In the genomic region with DNA sequence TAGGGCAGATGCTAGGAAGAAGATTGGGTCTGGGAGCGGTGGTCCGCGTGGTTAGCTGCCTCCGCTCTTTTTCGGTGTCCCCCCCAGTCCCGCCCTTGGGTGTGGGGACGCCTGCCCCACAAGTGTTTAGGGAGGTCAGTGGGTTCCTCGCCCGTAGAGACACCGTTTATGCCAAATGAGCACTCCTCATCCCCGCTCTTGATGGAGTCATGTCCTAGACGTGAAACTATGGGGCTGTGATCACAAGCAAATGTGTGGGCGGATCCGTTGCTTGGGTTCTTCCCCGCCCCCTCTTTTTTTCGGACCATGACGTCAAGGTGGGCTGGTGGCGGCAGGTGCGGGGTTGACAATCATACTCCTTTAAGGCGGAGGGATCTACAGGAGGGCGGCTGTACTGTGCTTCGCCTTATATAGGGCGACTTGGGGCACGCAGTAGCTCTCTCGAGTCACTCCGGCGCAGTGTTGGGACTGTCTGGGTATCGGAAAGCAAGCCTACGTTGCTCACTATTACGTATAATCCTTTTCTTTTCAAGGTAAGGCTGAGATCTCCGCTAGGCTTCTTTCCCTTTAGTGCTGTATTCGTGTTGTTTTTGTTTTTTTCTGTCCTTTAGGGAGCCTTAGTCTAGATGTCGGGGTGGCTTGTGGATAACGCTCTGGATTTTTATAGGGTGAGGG, we compare ENCODE assay signal across 8 cellular contexts. TPM values are rescaled to one million over a fixed set of nuclear protein-coding genes. Genes with fewer than 3 reads are reported as not detected.
DNase-seq lines count a peak whose midpoint lies in the region; ATAC-seq and TF ChIP-seq lines count a peak whose summit lies in the region.

HSP90AB1 (plus strand) TSS at position 439 of the 675 bp plus-strand sequence. CDS start 1,529 bp downstream, outside the sequence.

- H3K4me3 Mint-ChIP-seq in T-cell (peak within 1 kb of the TSS; percentile 94 to 99 (median 98)), progenitor cell of endocrine pancreas (ENCODE audit: low read depth) (peak within 1 kb of the TSS; percentile 100)

- H3K36me3 ChIP-seq in upper lobe of right lung, result peaks cover 31% of the 10 kb centered on the region

- H3K27me3 Mint-ChIP-seq in T-cell (no peaks in the 10 kb centered on the region), progenitor cell of endocrine pancreas (no peaks in the 10 kb centered on the region)

- peak within 1 kb of the TSS; percentile 93 for H3K27ac ChIP-seq in upper lobe of right lung

- intact Hi-C loops in left cardiac atrium (cut with DNase I) (no loop called here), upper lobe of right lung (cut with DNase I) (no loop called here)

- CTCF ChIA-PET in T-cell (lab: Charles Lee), result interaction anchor here (0.6 to 2.4 kb wide), 7 partner anchors 9 to 717 kb away, joined by 3 to 9 read pairs (median 4); partner anchors contain the start of genes SLC29A1 (in 1 of the 2) and SLC35B2 (in 1 of the 2)

- TF ChIP-seq POLR2A in GM15510 (IDR thresholded peaks at IDR 0.05; ENCODE audit: borderline replicate concordance, extremely low read depth, insufficient read length), result peak; percentile 100

- H3K27me3 ChIP-seq in upper lobe of right lung, result no peaks in the 10 kb centered on the region

- ATAC-seq in HG02870 (IDR thresholded peaks at IDR 0.05; ENCODE audit: unreplicated experiment), result peak; percentile 45
- ATAC-seq in T-cell (replicated peaks in 1 of 4), result peak; percentile 78 to 83 (median 81)
- peak; percentile 87 to 90 for ATAC-seq in left cardiac atrium
- peak; percentile 89 for ATAC-seq in upper lobe of right lung

- H3K9me3 ChIP-seq in upper lobe of right lung, result no peaks in the 10 kb centered on the region

- peak within 1 kb of the TSS; percentile 96 for H3K4me3 ChIP-seq in upper lobe of right lung

- DNase-seq in NCI-H146 (lab: John Stamatoyannopoulos, UW) (peak; percentile 100), T-cell (peak; percentile 86 to 97 (median 95)), amniotic epithelial cell (ENCODE audit: low read depth) (peak; percentile 99), left cardiac atrium (peak; percentile 95), progenitor cell of endocrine pancreas (ENCODE audit: low spot score, unreplicated experiment) (peak; percentile 92), upper lobe of right lung (peak; percentile 95)

- H3K9me3 Mint-ChIP-seq in T-cell (no peaks in the 10 kb centered on the region), progenitor cell of endocrine pancreas (ENCODE audit: low read depth) (no peaks in the 10 kb centered on the region)

- H3K4me1 Mint-ChIP-seq in T-cell, result peaks cover 44 to 54% (median 45%) of the 10 kb centered on the region in 3 donors
- peaks cover 25% of the 10 kb centered on the region for H3K4me1 Mint-ChIP-seq in progenitor cell of endocrine pancreas (ENCODE audit: low read depth)

- H3K36me3 Mint-ChIP-seq in T-cell (peaks cover 36% of the 10 kb centered on the region), progenitor cell of endocrine pancreas (ENCODE audit: insufficient read depth) (peaks cover 32% of the 10 kb centered on the region)

- H3K4me1 ChIP-seq in upper lobe of right lung, result peaks cover 18% of the 10 kb centered on the region

- POLR2A ChIA-PET in T-cell (lab: Charles Lee), result interaction anchor here (0.5 to 2.3 kb wide), 8 partner anchors 9 to 1318 kb away, joined by 3 to 28 read pairs (median 6); partner anchors contain the start of genes CNPY3 (in 1 of the 2), MYMX (in 1 of the 2), SLC35B2 (in 1 of the 2) and VEGFA (in 1 of the 2)

- TF ChIP-seq CTCF in progenitor cell of endocrine pancreas (IDR thresholded peaks at IDR 0.05; ENCODE audit: unreplicated experiment) (no peak), upper lobe of right lung (IDR thresholded peaks at IDR 0.05) (no peak)

- H3K27ac Mint-ChIP-seq in T-cell, result peak within 1 kb of the TSS; percentile 98 to 99
- H3K27ac Mint-ChIP-seq in progenitor cell of endocrine pancreas, result peak within 1 kb of the TSS; percentile 100

RNA-seq across cellular contexts. Expression of gene HSP90AB1, which starts in this region (rescaled TPM):
- total RNA-seq in T-cell (100 to 1,000 TPM; 394 to 454 (median 404) TPM), left cardiac atrium (100 to 1,000 TPM; 657 to 662 TPM), progenitor cell of endocrine pancreas (1,214 and 1,216 TPM in 2 replicates), upper lobe of right lung (660 TPM)

Comparison
In these comparisons a context has a peak if more than half of its experiments do, and no peak if none do; other contexts are left out.
1. Peak in every context shown above with its lines: DNase-seq, ATAC-seq, H3K4me3 ChIP-seq and H3K27ac ChIP-seq.